ENCODE assay signal across 14 cellular contexts in genomic region chr4:93832097-93832496, GRCh38. TPM values are rescaled to one million over a fixed set of nuclear protein-coding genes. Genes with fewer than 3 reads are reported as not detected.
"Had no signal": no experiment of that assay in that cellular context is flagged by ENCODE, and none has a peak within 500 bp of the region (broad histone marks: within the 10 kb centered on the region; RNA-seq: fewer than 3 reads in every experiment).

No MANE protein-coding gene starts in this region.

- H3K4me3 Mint-ChIP-seq: activated CD4-positive, alpha-beta memory T cell treated with anti-CD3 and anti-CD28 coated beads for 36 hours; stimulated activated effector memory CD8-positive, alpha-beta T cell treated with anti-CD3 and anti-CD28 coated beads, Interleukin-12 subunit alpha, Interleukin-12 subunit beta, amount 100 ng/mL, for 72 hours had no signal

- H3K36me3 ChIP-seq: ascending aorta, heart right ventricle, right atrium auricular region, thyroid gland had no signal

- DNase-seq: activated CD4-positive, alpha-beta memory T cell treated with anti-CD3 and anti-CD28 coated beads for 36 hours; activated gamma-delta T cell treated with Interleukin-2 at 50 U/mL for 16 hours; activated T-cell treated with anti-CD3 and anti-CD28 coated beads, Interleukin-2, amount 50 U/mL, for 48 hours; foreskin melanocyte; heart right ventricle; posterior cingulate gyrus; small intestine; thyroid gland had no signal

- H3K27ac Mint-ChIP-seq: activated CD4-positive, alpha-beta memory T cell treated with anti-CD3 and anti-CD28 coated beads for 36 hours; stimulated activated effector memory CD8-positive, alpha-beta T cell treated with anti-CD3 and anti-CD28 coated beads, Interleukin-12 subunit alpha, Interleukin-12 subunit beta, amount 100 ng/mL, for 72 hours had no signal

- ATAC-seq: heart right ventricle; stimulated activated effector memory CD8-positive, alpha-beta T cell treated with anti-CD3 and anti-CD28 coated beads, Interleukin-12 subunit alpha, Interleukin-12 subunit beta, amount 100 ng/mL, for 72 hours had no signal

- H3K9me3 ChIP-seq: ascending aorta, heart right ventricle, thyroid gland had no signal

- H3K36me3 Mint-ChIP-seq: activated CD4-positive, alpha-beta memory T cell treated with anti-CD3 and anti-CD28 coated beads for 36 hours had no signal

- H3K9me3 Mint-ChIP-seq: activated CD4-positive, alpha-beta memory T cell treated with anti-CD3 and anti-CD28 coated beads for 36 hours; stimulated activated effector memory CD8-positive, alpha-beta T cell treated with anti-CD3 and anti-CD28 coated beads, Interleukin-12 subunit alpha, Interleukin-12 subunit beta, amount 100 ng/mL, for 72 hours had no signal

- FAIRE-seq: bronchial epithelial cell, small intestine had no signal

- H3K4me3 ChIP-seq: ascending aorta, heart right ventricle, right atrium auricular region, thyroid gland had no signal

- H3K27ac ChIP-seq: ascending aorta, heart right ventricle, right atrium auricular region, thyroid gland had no signal

RNA-seq across cellular contexts. Expression of gene ATOH1, which starts 3.5 kb away (rescaled TPM):
- total RNA-seq: activated CD4-positive, alpha-beta memory T cell treated with anti-CD3 and anti-CD28 coated beads for 36 hours; ascending aorta; bronchial epithelial cell; heart right ventricle; kidney epithelial cell; lower leg skin; right atrium auricular region; thyroid gland had no signal
- polyA plus RNA-seq: heart right ventricle had no signal
